ENCODE assay signal across 16 cellular contexts in the genomic region with DNA sequence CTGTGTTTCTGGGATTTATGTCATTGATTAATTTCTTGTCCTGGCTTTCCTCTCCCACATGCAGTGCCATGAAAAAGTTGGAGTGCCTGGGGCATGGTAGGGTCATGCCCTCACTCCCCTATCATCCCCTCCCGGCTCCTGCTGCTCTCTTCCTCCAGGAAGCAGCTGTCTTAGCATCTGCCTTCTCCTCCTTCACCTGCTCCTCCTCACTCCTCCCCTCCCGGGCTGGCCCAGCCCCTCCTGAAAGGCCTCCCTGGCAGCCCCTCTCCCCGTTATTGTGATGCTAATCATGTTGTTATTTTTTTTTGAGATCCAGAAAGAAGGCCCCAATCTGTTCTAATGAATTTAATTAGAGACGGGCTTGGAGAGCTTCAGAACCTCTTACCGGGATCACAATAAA. TPM values are rescaled to one million over a fixed set of nuclear protein-coding genes. Genes with fewer than 3 reads are reported as not detected.
DNase-seq lines count a peak whose midpoint lies in the region; ATAC-seq, FAIRE-seq and TF ChIP-seq lines count a peak whose summit lies in the region.
"Had no signal": no experiment of that assay in that cellular context is flagged by ENCODE, and none has a peak within 500 bp of the region (broad histone marks: within the 10 kb centered on the region; RNA-seq: fewer than 3 reads in every experiment).

No MANE protein-coding gene starts in this region.

- peaks cover 43% of the 10 kb centered on the region for H3K4me1 Mint-ChIP-seq in GM23338

- TF ChIP-seq CTCF in GM23338 (conservative IDR thresholded peaks at IDR 0.05; ENCODE audit: low read depth in 2 of 2) = no peak

- H3K4me3 ChIP-seq in GM23338 = no peak overlapping the region
- H3K4me3 ChIP-seq in NT2/D1 (ENCODE audit: insufficient read length, low read depth) = no peak overlapping the region
- H3K4me3 ChIP-seq in iPS-20b (ENCODE audit: low read length) = peak overlapping the region; percentile 14; the same call in 1 of the 2 replicates

- no peak overlapping the region for H3K27ac ChIP-seq in GM23338 (ENCODE audit: low read depth)
- no peak overlapping the region for H3K27ac ChIP-seq in iPS-20b (ENCODE audit: low read length)

- no peak overlapping the region for H3K27ac Mint-ChIP-seq in GM23338
- H3K27ac Mint-ChIP-seq: CD8-positive, alpha-beta memory T cell had no signal

- H3K4me3 Mint-ChIP-seq in GM23338 = no peak overlapping the region; the same call in 2 of the 3 replicates
- H3K4me3 Mint-ChIP-seq: CD8-positive, alpha-beta memory T cell had no signal

- H3K36me3 Mint-ChIP-seq in GM23338 (ENCODE audit: low read depth) = peaks cover 2% of the 10 kb centered on the region; the same call in 1 of the 3 replicates

- FAIRE-seq in urothelium cell line (lab: Jason Lieb, UNC) = no peak
- FAIRE-seq: H54 had no signal

- H3K27me3 ChIP-seq in GM23338 (ENCODE audit: insufficient read depth) (no peaks in the 10 kb centered on the region), NT2/D1 (ENCODE audit: insufficient read depth, insufficient read length) (peaks cover 6% of the 10 kb centered on the region), iPS-20b (ENCODE audit: insufficient read depth, low read length) (peaks cover 18% of the 10 kb centered on the region)

- peak; percentile 81 for ATAC-seq in GM23338
- ATAC-seq: Panc1, Right ventricle myocardium inferior had no signal

- H3K79me2 ChIP-seq in GM23338 (replicated peaks; ENCODE audit: insufficient read depth) = no peaks in the 10 kb centered on the region; the same call in 1 of the 2 replicates

- H4K20me1 ChIP-seq in GM23338 (replicated peaks; ENCODE audit: insufficient read depth) = peaks cover 13% of the 10 kb centered on the region

- DNase-seq in GM23338 (ENCODE audit: low spot score) = peak; percentile 72
- DNase-seq in NCI-H146 (lab: John Stamatoyannopoulos, UW) = peak; percentile 46
- peak; percentile 54 for DNase-seq in NT2/D1 (ENCODE audit: low read depth, low spot score)
- DNase-seq in urothelium cell line (ENCODE audit: low spot score) = no peak
- DNase-seq in HK-2 (ENCODE audit: unreplicated experiment) = no peak
- no peak for DNase-seq in NCI-H2029 (lab: John Stamatoyannopoulos, UW)
- DNase-seq in SIG-M5 (lab: John Stamatoyannopoulos, UW) = no peak
- DNase-seq: CD8-positive, alpha-beta memory T cell; IMR-90; Kasumi-1; NCI-H187; NCI-H526 had no signal

- H3K36me3 ChIP-seq in GM23338 (ENCODE audit: insufficient read depth) (no peaks in the 10 kb centered on the region), NT2/D1 (ENCODE audit: insufficient read depth, insufficient read length, low read length) (no peaks in the 10 kb centered on the region), iPS-20b (ENCODE audit: insufficient read depth, low read depth, low read length) (no peaks in the 10 kb centered on the region)

- no peak overlapping the region for H2AFZ ChIP-seq in GM23338

- peaks cover 30% of the 10 kb centered on the region for H3K4me1 ChIP-seq in GM23338 (ENCODE audit: insufficient read depth)
- H3K4me1 ChIP-seq in NT2/D1 (ENCODE audit: insufficient read depth, insufficient read length) = peaks cover 18% of the 10 kb centered on the region
- peaks cover 15% of the 10 kb centered on the region for H3K4me1 ChIP-seq in iPS-20b (ENCODE audit: insufficient read depth, low read length)

- peak overlapping the region; percentile 41 for H3K4me2 ChIP-seq in GM23338

- H3K9me3 Mint-ChIP-seq in GM23338 = no peaks in the 10 kb centered on the region

- peaks cover 10% of the 10 kb centered on the region for H3K27me3 Mint-ChIP-seq in GM23338 (ENCODE audit: insufficient read depth, low read depth, poor library complexity)

- no peaks in the 10 kb centered on the region for H3F3A ChIP-seq in GM23338 (replicated peaks; ENCODE audit: low read depth)

- no peaks in the 10 kb centered on the region for H3K9me2 ChIP-seq in GM23338 (ENCODE audit: insufficient read depth)

- H3K9ac ChIP-seq in NT2/D1 (ENCODE audit: insufficient read length, low read depth) = no peak overlapping the region
- no peak overlapping the region for H3K9ac ChIP-seq in iPS-20b (ENCODE audit: low read depth, low read length)

- H3K9me3 ChIP-seq in NT2/D1 (ENCODE audit: insufficient read depth, low read length) = no peaks in the 10 kb centered on the region
- H3K9me3 ChIP-seq in iPS-20b (ENCODE audit: insufficient read depth, low read depth, low read length) = no peaks in the 10 kb centered on the region

TF ChIP-seq in GM23338, 12 proteins besides CTCF, POLR2A, EP300 and RAD21 (continues in another document):
- TF ChIP-seq, protein P1, sequence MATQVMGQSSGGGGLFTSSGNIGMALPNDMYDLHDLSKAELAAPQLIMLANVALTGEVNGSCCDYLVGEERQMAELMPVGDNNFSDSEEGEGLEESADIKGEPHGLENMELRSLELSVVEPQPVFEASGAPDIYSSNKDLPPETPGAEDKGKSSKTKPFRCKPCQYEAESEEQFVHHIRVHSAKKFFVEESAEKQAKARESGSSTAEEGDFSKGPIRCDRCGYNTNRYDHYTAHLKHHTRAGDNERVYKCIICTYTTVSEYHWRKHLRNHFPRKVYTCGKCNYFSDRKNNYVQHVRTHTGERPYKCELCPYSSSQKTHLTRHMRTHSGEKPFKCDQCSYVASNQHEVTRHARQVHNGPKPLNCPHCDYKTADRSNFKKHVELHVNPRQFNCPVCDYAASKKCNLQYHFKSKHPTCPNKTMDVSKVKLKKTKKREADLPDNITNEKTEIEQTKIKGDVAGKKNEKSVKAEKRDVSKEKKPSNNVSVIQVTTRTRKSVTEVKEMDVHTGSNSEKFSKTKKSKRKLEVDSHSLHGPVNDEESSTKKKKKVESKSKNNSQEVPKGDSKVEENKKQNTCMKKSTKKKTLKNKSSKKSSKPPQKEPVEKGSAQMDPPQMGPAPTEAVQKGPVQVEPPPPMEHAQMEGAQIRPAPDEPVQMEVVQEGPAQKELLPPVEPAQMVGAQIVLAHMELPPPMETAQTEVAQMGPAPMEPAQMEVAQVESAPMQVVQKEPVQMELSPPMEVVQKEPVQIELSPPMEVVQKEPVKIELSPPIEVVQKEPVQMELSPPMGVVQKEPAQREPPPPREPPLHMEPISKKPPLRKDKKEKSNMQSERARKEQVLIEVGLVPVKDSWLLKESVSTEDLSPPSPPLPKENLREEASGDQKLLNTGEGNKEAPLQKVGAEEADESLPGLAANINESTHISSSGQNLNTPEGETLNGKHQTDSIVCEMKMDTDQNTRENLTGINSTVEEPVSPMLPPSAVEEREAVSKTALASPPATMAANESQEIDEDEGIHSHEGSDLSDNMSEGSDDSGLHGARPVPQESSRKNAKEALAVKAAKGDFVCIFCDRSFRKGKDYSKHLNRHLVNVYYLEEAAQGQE (IDR thresholded peaks at IDR 0.05; ENCODE audit: unreplicated experiment) = no peak
- TF ChIP-seq ZNF114 (CRISPR knock-in tag; IDR thresholded peaks at IDR 0.05) (no peak), JUNB (IDR thresholded peaks at IDR 0.05; ENCODE audit: unreplicated experiment) (no peak), NANOG (IDR thresholded peaks at IDR 0.05; ENCODE audit: borderline replicate concordance) (no peak), POLR2AphosphoS5 (IDR thresholded peaks at IDR 0.05; ENCODE audit: low read depth) (no peak)

RNA-seq across cellular contexts. Expression of a gene that starts 36.3 kb away (rescaled TPM):
- total RNA-seq in GM23338 (2014; rRNA removed; shearing (Covaris generic)) = 7.6 and 11.7 TPM in 2 replicates
- polyA plus RNA-seq in GM23338 (2016; fragmentation: Nextera tagmentation; extraction: Ambion mirVana) = 3.0 and 3.9 TPM in 2 replicates
- polyA plus RNA-seq: CD8-positive, alpha-beta memory T cell had no signal

Comparison
In these comparisons a context has a peak if more than half of its experiments do, and no peak if none do; other contexts are left out.
1. DNase-seq: peak in GM23338 (single experiment), NCI-H146 (single experiment) and NT2/D1 (single experiment); none in urothelium cell line (single experiment), HK-2 (single experiment), NCI-H2029 (single experiment) and SIG-M5 (single experiment).